ENCODE assay signal across 27 cellular contexts in the genomic region with DNA sequence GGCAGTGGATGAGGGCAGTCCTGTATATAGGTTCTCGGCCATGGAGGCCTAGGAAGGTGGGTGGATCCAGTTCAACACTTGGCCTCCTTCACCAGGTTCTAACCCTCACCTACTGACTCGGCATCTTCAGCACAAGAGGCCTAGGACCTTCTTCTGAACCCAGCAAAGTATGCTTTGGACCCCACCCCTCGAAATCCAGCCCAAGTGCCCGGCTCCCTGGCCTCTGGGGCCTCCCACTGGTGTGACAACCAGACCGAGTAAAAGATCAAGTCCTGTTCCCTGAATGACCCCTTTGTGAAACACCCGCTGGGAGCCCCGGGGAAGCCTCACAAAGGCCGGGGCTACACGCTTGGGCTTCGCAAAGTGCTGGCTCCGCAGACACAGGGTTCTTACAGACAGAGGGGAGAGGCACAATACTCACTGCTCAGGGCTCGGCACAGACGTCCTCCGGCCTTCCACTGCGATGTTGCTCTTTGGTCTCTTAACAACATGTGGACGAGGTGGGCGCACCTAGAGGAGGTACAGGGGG. TPM values are rescaled to one million over a fixed set of nuclear protein-coding genes. Genes with fewer than 3 reads are reported as not detected.
DNase-seq lines count a peak whose midpoint lies in the region; ATAC-seq, FAIRE-seq and TF ChIP-seq lines count a peak whose summit lies in the region.
"Had no signal": no experiment of that assay in that cellular context is flagged by ENCODE, and none has a peak within 500 bp of the region (broad histone marks: within the 10 kb centered on the region; RNA-seq: fewer than 3 reads in every experiment).

No MANE protein-coding gene starts in this region.

- H3K36me3 Mint-ChIP-seq in H9 (ENCODE audit: insufficient read depth in 1 of 3, low read depth in 3 of 3): 0 out of 7 replicates have a peak, but pooled peaks cover 0 to 2% (median 0%) of the 10 kb centered on the region in 3 experiments

- TF ChIP-seq RAD21 in H1 (IDR thresholded peaks at IDR 0.05 in 1 of 2, conservative IDR thresholded peaks at IDR 0.05 in 1 of 2; ENCODE audit: low read depth in 2 of 2, low read length in 2 of 2): no peak

- H3K27me3 ChIP-seq in H9 (ENCODE audit: insufficient read depth, low read length) (no peaks in the 10 kb centered on the region), H1 (replicated peaks in 1 of 4; ENCODE audit: control insufficient read depth in 3 of 4, extremely low read depth in 1 of 4, insufficient read depth in 3 of 4, low read length in 3 of 4) (no peaks in the 10 kb centered on the region), osteoblast (ENCODE audit: insufficient read depth, low read length) (no peaks in the 10 kb centered on the region)
- H3K27me3 ChIP-seq: BLaER1 had no signal

- H3K4me2 ChIP-seq in H9 (ENCODE audit: insufficient read depth, insufficient read length, low read length) (no peak overlapping the region), H1 (ENCODE audit: insufficient read depth in 1 of 2, low read depth in 2 of 2, low read length in 2 of 2) (no peak overlapping the region), osteoblast (ENCODE audit: insufficient read depth, low read length) (no peak overlapping the region)
- H3K4me2 ChIP-seq: BLaER1 had no signal

- no peaks in the 10 kb centered on the region; the same call in 1 of the 2 replicates for H3K4me1 ChIP-seq in H9 (ENCODE audit: insufficient read depth, low read length)
- peaks cover 0 to 14% (median 9%) of the 10 kb centered on the region in 4 experiments; a peak in 6 of 7 replicates for H3K4me1 ChIP-seq in H1 (replicated peaks in 1 of 4; ENCODE audit: control insufficient read depth in 3 of 4, insufficient read depth in 4 of 4, low read length in 3 of 4)
- no peaks in the 10 kb centered on the region for H3K4me1 ChIP-seq in osteoblast (ENCODE audit: insufficient read depth, low read length)

- FAIRE-seq in H1 (lab: Jason Lieb, UNC): no peak
- FAIRE-seq: D721Med, GM18507, HepG2 had no signal

- H3K9ac ChIP-seq in H9 (ENCODE audit: extremely low read depth, insufficient read length, low read length) (no peak overlapping the region), H1 (replicated peaks in 1 of 4; ENCODE audit: extremely low read depth in 1 of 4, low read depth in 3 of 4, low read length in 3 of 4) (no peak overlapping the region)
- H3K9ac ChIP-seq: BLaER1 had no signal

- DNase-seq in H9 (no peak), H1 (ENCODE audit: low read depth in 1 of 2, low spot score in 2 of 2) (no peak), midbrain (lab: John Stamatoyannopoulos, UW) (peak; percentile 33), osteoblast (ENCODE audit: insufficient read length, low spot score, missing footprints) (peak; percentile 67), RKO (ENCODE audit: low spot score) (no peak), NCI-H187 treated with DMSO at 0.1 percent for 48 hours (lab: John Stamatoyannopoulos, UW) (no peak)
- DNase-seq in stimulated activated CD4-positive, alpha-beta T cell treated with anti-CD3 and anti-CD28 coated beads, Interleukin-4, amount 100 ng/mL, for 24 hours: no peak
- DNase-seq: CD4-positive, alpha-beta T cell; GOT3; Karpas-422; NCI-H1092 treated with DMSO at 0.1 percent for 48 hours; NCI-H1436; NCI-H187; NCI-H2171 treated with DMSO at 0.1 percent for 48 hours; NCI-H345; NCI-H524; NCI-H748 treated with DMSO at 0.1 percent for 48 hours; Right ventricle myocardium superior; RPMI8226 had no signal

- H3K23me2 ChIP-seq in H9 (ENCODE audit: insufficient read length, low read depth, low read length, poor library complexity, severe bottlenecking) (no peaks in the 10 kb centered on the region), H1 (ENCODE audit: low read depth, low read length) (no peaks in the 10 kb centered on the region)

- no peak overlapping the region for H4K8ac ChIP-seq in H9 (replicated peaks; ENCODE audit: insufficient read length, low read depth, low read length)
- peak overlapping the region; percentile 11; the same call in 1 of the 2 replicates for H4K8ac ChIP-seq in H1 (ENCODE audit: extremely low read depth, insufficient read depth, low read length)

- peak overlapping the region in 2 of 3 experiments; percentile 23 to 52; a peak in 3 of 7 replicates for H3K27ac Mint-ChIP-seq in H9
- H3K27ac Mint-ChIP-seq: CD4-positive, alpha-beta T cell had no signal

- H3K23ac ChIP-seq in H9 (ENCODE audit: insufficient read length, low read depth, low read length): no peak overlapping the region
- H3K23ac ChIP-seq in H1 (ENCODE audit: insufficient read length): no peak overlapping the region

- H2BK120ac ChIP-seq in H9 (ENCODE audit: low read depth, low read length, poor library complexity, severe bottlenecking) (no peak overlapping the region), H1 (replicated peaks; ENCODE audit: low read depth, low read length) (no peak overlapping the region)

- TF ChIP-seq EP300 in H1 (IDR thresholded peaks at IDR 0.05; ENCODE audit: borderline replicate concordance in 1 of 2, low read depth in 2 of 2, low read length in 2 of 2): no peak

- H3K4me3 Mint-ChIP-seq in H9: no peak overlapping the region
- H3K4me3 Mint-ChIP-seq: CD4-positive, alpha-beta T cell had no signal

- H2BK20ac ChIP-seq in H9 (ENCODE audit: low read depth, low read length, poor library complexity, severe bottlenecking) (no peak overlapping the region), H1 (ENCODE audit: low read length) (no peak overlapping the region)

- POLR2A ChIA-PET in H1 (lab: Charles Lee; ENCODE audit: partially characterized antibody): interaction anchor here (0.6 to 0.7 kb wide), 2 partner anchors 42 to 405 kb away, joined by 3 read pairs; no protein-coding TSS in a partner anchor

- ATAC-seq in GM21526 (IDR thresholded peaks at IDR 0.05; ENCODE audit: low FRiP score, unreplicated experiment): no peak
- ATAC-seq: HCT116 had no signal

- TF ChIP-seq POLR2A in H1 (IDR thresholded peaks at IDR 0.05; ENCODE audit: control extremely low read depth in 1 of 2, low read depth in 2 of 2, low read length in 2 of 2): no peak

- H2AFZ ChIP-seq in H9 (ENCODE audit: low read length) (no peak overlapping the region), H1 (ENCODE audit: low read length) (no peak overlapping the region), osteoblast (ENCODE audit: low read length) (no peak overlapping the region)

- H3K79me1 ChIP-seq in H9 (ENCODE audit: insufficient read depth, low read depth, low read length, poor library complexity, severe bottlenecking) (no peaks in the 10 kb centered on the region), H1 (ENCODE audit: low read depth, low read length) (no peaks in the 10 kb centered on the region)

- no peak overlapping the region for H3K4me3 ChIP-seq in H1 (ENCODE audit: extremely low read depth in 1 of 4, insufficient read depth in 2 of 4, low read depth in 3 of 4, low read length in 4 of 4)
- no peak overlapping the region for H3K4me3 ChIP-seq in osteoblast (ENCODE audit: insufficient read depth, low read length)
- H3K4me3 ChIP-seq: BLaER1 had no signal

- H2BK5ac ChIP-seq in H9 (ENCODE audit: insufficient read length, low read length) (no peak overlapping the region), H1 (ENCODE audit: low read depth, low read length) (no peak overlapping the region)

- H3K79me2 ChIP-seq in H9 (ENCODE audit: insufficient read depth, low read length): no peaks in the 10 kb centered on the region
- no peaks in the 10 kb centered on the region for H3K79me2 ChIP-seq in H1 (ENCODE audit: control insufficient read depth in 1 of 2, insufficient read depth in 2 of 2, low read length in 2 of 2)
- no peaks in the 10 kb centered on the region for H3K79me2 ChIP-seq in osteoblast (ENCODE audit: insufficient read depth, low read length)

- H3K14ac ChIP-seq in H9 (ENCODE audit: insufficient read depth, low read length) (no peak overlapping the region; the same call in 1 of the 2 replicates), H1 (ENCODE audit: insufficient read length) (no peak overlapping the region)

- H3T11ph ChIP-seq in H9 (ENCODE audit: low read length): no peak overlapping the region

- peaks cover 37 to 41% of the 10 kb centered on the region in 2 experiments for H3K4me1 Mint-ChIP-seq in H9

- H4K20me1 ChIP-seq in H9 (ENCODE audit: control insufficient read depth, insufficient read depth, insufficient read length) (no peaks in the 10 kb centered on the region), H1 (replicated peaks in 1 of 2; ENCODE audit: control insufficient read depth in 1 of 2, insufficient read depth in 2 of 2, low read length in 2 of 2) (no peaks in the 10 kb centered on the region), osteoblast (ENCODE audit: insufficient read depth, low read length) (no peaks in the 10 kb centered on the region)
- H4K20me1 ChIP-seq: BLaER1 had no signal

- H4K5ac ChIP-seq in H9 (ENCODE audit: insufficient read length, low read depth, low read length): no peak overlapping the region
- H4K5ac ChIP-seq in H1 (ENCODE audit: insufficient read length, low read depth, low read length): no peak overlapping the region

- CTCF ChIA-PET in H1 (lab: Charles Lee; ENCODE audit: partially characterized antibody): interaction anchor here (0.5 to 3.2 kb wide), 21 partner anchors 8 to 917 kb away, joined by 3 to 13 read pairs (median 4); no protein-coding TSS in a partner anchor

- H3K36me3 ChIP-seq in H1 (ENCODE audit: control insufficient read depth in 2 of 4, insufficient read depth in 4 of 4, low read length in 3 of 4) (no peaks in the 10 kb centered on the region; a peak in 1 of 8 replicates), osteoblast (ENCODE audit: insufficient read depth, low read length) (no peaks in the 10 kb centered on the region)

- no peak overlapping the region for H3K4ac ChIP-seq in H9 (ENCODE audit: low read depth, low read length)
- no peak overlapping the region for H3K4ac ChIP-seq in H1 (replicated peaks; ENCODE audit: insufficient read length, low read depth, low read length)

- WGBS in H9 (ENCODE audit: extremely low coverage, insufficient read length, low lambda C conversion rate): no CpG with 5 or more reads among the region's 17 CpGs
- WGBS in H1 (ENCODE audit: extremely low coverage in 1 of 2, insufficient coverage in 1 of 2, insufficient read length in 1 of 2, insufficient replicate concordance in 2 of 2, low coverage in 1 of 2, low lambda C conversion rate in 2 of 2, missing lambda C conversion rate in 1 of 2), 2 experiments: 75% methylated on average over 17 of the region's 17 CpGs; no CpG with 5 or more reads in 1 of the 2 experiments

- H3K9me3 ChIP-seq in H9 (ENCODE audit: control insufficient read depth, low read depth, low read length) (no peaks in the 10 kb centered on the region), H1 (ENCODE audit: insufficient read depth in 2 of 2, low read depth in 1 of 2, low read length in 1 of 2) (no peaks in the 10 kb centered on the region), osteoblast (ENCODE audit: low read depth, low read length) (no peaks in the 10 kb centered on the region)
- H3K9me3 ChIP-seq: BLaER1 had no signal

- H2BK12ac ChIP-seq in H9 (ENCODE audit: insufficient read length, low read depth, low read length): no peak overlapping the region
- no peak overlapping the region for H2BK12ac ChIP-seq in H1 (ENCODE audit: low read depth, low read length)

- H3K56ac ChIP-seq in H9 (ENCODE audit: insufficient read length, low read depth, low read length) (no peak overlapping the region), H1 (replicated peaks; ENCODE audit: insufficient read length, low read depth, low read length) (no peak overlapping the region)

- H3K9me3 Mint-ChIP-seq in H9: no peaks in the 10 kb centered on the region
- H3K9me3 Mint-ChIP-seq: CD4-positive, alpha-beta T cell had no signal

- TF ChIP-seq CTCF in H9 (conservative IDR thresholded peaks at IDR 0.05): no peak
- TF ChIP-seq CTCF in H1 (IDR thresholded peaks at IDR 0.05; ENCODE audit: control extremely low read depth in 1 of 3, insufficient read depth in 1 of 3, low read depth in 1 of 3, low read length in 3 of 3): no peak
- no peak for TF ChIP-seq CTCF in osteoblast (IDR thresholded peaks at IDR 0.05; ENCODE audit: extremely low read depth, low read depth, low read length)

- H3K18ac ChIP-seq in H9 (ENCODE audit: insufficient read length, low read depth, low read length): no peak overlapping the region
- no peak overlapping the region for H3K18ac ChIP-seq in H1 (ENCODE audit: extremely low read depth, low read length)

- H2BK15ac ChIP-seq in H9 (ENCODE audit: low read depth, low read length): no peak overlapping the region
- no peak overlapping the region for H2BK15ac ChIP-seq in H1 (ENCODE audit: low read length)

- H2AK5ac ChIP-seq in H9 (ENCODE audit: insufficient read length, low read length) (no peak overlapping the region), H1 (ENCODE audit: low read depth, low read length) (no peak overlapping the region)

- H3K27me3 Mint-ChIP-seq in H9 (ENCODE audit: low read depth): no peaks in the 10 kb centered on the region; the same call in 1 of the 2 replicates
- H3K27me3 Mint-ChIP-seq: CD4-positive, alpha-beta T cell had no signal

- H3K27ac ChIP-seq in H9 (ENCODE audit: insufficient read length, low read depth, low read length) (no peak overlapping the region), H1 (ENCODE audit: low read depth, low read length) (no peak overlapping the region), osteoblast (ENCODE audit: low read depth, low read length) (no peak overlapping the region)
- H3K27ac ChIP-seq: BLaER1 had no signal

- H4K91ac ChIP-seq in H9 (ENCODE audit: insufficient read length, low read depth, low read length): no peak overlapping the region
- H4K91ac ChIP-seq in H1 (replicated peaks; ENCODE audit: insufficient read length, low read length): peak overlapping the region; percentile 18

RNA-seq across cellular contexts. Expression of a gene that starts 47.0 kb away (rescaled TPM):
- 2.9 and 3.6 TPM in 2 replicates for total RNA-seq in H9 (2021)
- total RNA-seq in H1 (2021; fragmentation: NEBNext Ultra II Directional; extraction: Animal tissue kit (Norgen Biotek cat#: 25700)): 8.4 and 10.3 TPM in 2 replicates
- 4.0 and 6.9 TPM in 2 replicates for polyA plus RNA-seq in H1 (2011; rRNA removed)
- 4.8 TPM for polyA plus RNA-seq in H1 (2011; cell fraction: cytosol; rRNA removed)
- polyA plus RNA-seq in H1 (2011; cell fraction: nucleus; rRNA removed): 21.4 TPM
- polyA plus RNA-seq in H1 (2012, experiment 1 of 2): 5.1 to 11.2 TPM (median 9.5 TPM) in 4 replicates
- polyA plus RNA-seq in H1 (2012, experiment 2 of 2): 6.3 TPM
- 3.3 TPM for polyA plus RNA-seq in H1 (2013, experiment 1 of 2)
- 3.0 TPM for polyA plus RNA-seq in H1 (2013, experiment 2 of 2)
- 8.8 and 10.1 TPM in 2 replicates for polyA minus RNA-seq in H1 (2011; rRNA and poly(A)+ RNA removed)
- polyA minus RNA-seq in H1 (2011; cell fraction: cytosol; rRNA and poly(A)+ RNA removed): 17.2 TPM
- polyA minus RNA-seq in H1 (2011; cell fraction: nucleus; rRNA and poly(A)+ RNA removed): 19.0 TPM
- not detected in 2 replicates for total RNA-seq in osteoblast
- total RNA-seq: CD4-positive, alpha-beta T cell; HT1080; Right ventricle myocardium superior; SK-MEL-5 had no signal

Comparison
In these comparisons a context has a peak if more than half of its experiments do, and no peak if none do; other contexts are left out.
1. DNase-seq: peak in midbrain (single experiment) and osteoblast (single experiment); none in H9 (single experiment), H1 (0 of 2), RKO (single experiment), NCI-H187 treated with DMSO at 0.1 percent for 48 hours (single experiment) and stimulated activated CD4-positive, alpha-beta T cell treated with anti-CD3 and anti-CD28 coated beads, Interleukin-4, amount 100 ng/mL, for 24 hours (single experiment).